8 cellular contexts compared by ENCODE assay signal in genomic region chr14:106592115-106592852, GRCh38.
A peak's percentile ranks its signal among the peaks of the same experiment; 100 is the strongest.
DNase-seq lines count a peak whose midpoint lies in the region; ATAC-seq and TF ChIP-seq lines count a peak whose summit lies in the region.
"Not testable (repeated sequence)": the region's sequence is repeated elsewhere in the genome, so short reads cannot be mapped to it uniquely, and the experiment has no call there.

No MANE protein-coding gene starts in this region.

- intact Hi-C loops in upper lobe of right lung (cut with DNase I), result not testable (repeated sequence)

- not testable (repeated sequence) for H4K20me1 ChIP-seq in Karpas-422 (ENCODE audit: insufficient read depth, low read depth, low read length)

- H3K36me3 Mint-ChIP-seq in T-helper 17 cell (ENCODE audit: low read depth); activated CD8-positive, alpha-beta T cell treated with anti-CD3 and anti-CD28 coated beads, Interleukin-2, amount 10 ng/mL, durations not matched to agents 7 days and 5 days (ENCODE audit: low read depth); naive thymus-derived CD8-positive, alpha-beta T cell: not testable (repeated sequence)

- H3K9ac ChIP-seq in Karpas-422 (ENCODE audit: low read length), result not testable (repeated sequence)

- H3K27me3 Mint-ChIP-seq in T-helper 17 cell, result peaks cover 34% of the 10 kb centered on the region
- H3K27me3 Mint-ChIP-seq in activated CD8-positive, alpha-beta T cell treated with anti-CD3 and anti-CD28 coated beads, Interleukin-2, amount 10 ng/mL, durations not matched to agents 7 days and 5 days (ENCODE audit: low read depth), result peaks cover 31% of the 10 kb centered on the region
- peaks cover 11 to 25% (median 16%) of the 10 kb centered on the region in 5 donors for H3K27me3 Mint-ChIP-seq in naive thymus-derived CD8-positive, alpha-beta T cell

- not testable (repeated sequence) for H3K4me1 ChIP-seq in Karpas-422 (ENCODE audit: low read length); upper lobe of right lung

- not testable (repeated sequence) for H3K4me3 ChIP-seq in Karpas-422 (ENCODE audit: low read length); upper lobe of right lung

- not testable (repeated sequence) for H3K9me3 Mint-ChIP-seq in activated CD8-positive, alpha-beta T cell treated with anti-CD3 and anti-CD28 coated beads, Interleukin-2, amount 10 ng/mL, durations not matched to agents 7 days and 5 days (ENCODE audit: insufficient read depth); naive thymus-derived CD8-positive, alpha-beta T cell

- not testable (repeated sequence) for H2AFZ ChIP-seq in Karpas-422 (ENCODE audit: low read length)

- POLR2A ChIA-PET in activated CD8-positive, alpha-beta T cell treated with anti-CD3 and anti-CD28 coated beads, Interleukin-2, amount 10 ng/mL, durations not matched to agents 7 days and 5 days (lab: Charles Lee); naive thymus-derived CD8-positive, alpha-beta T cell (lab: Charles Lee): not testable (repeated sequence)

- peak; percentile 27 for DNase-seq in DMS53 (lab: John Stamatoyannopoulos, UW)
- DNase-seq in Karpas-422, result peak; percentile 74
- peak in 2 of 3 donors; percentile 20 to 39 for DNase-seq in T-helper 17 cell
- DNase-seq in activated CD8-positive, alpha-beta T cell treated with anti-CD3 and anti-CD28 coated beads, Interleukin-2, amount 10 ng/mL, durations not matched to agents 7 days and 5 days, result peak; percentile 74
- DNase-seq in activated effector memory CD4-positive, alpha-beta T cell treated with Interleukin-2 at 50 U/mL for 16 hours, result peak; percentile 57
- DNase-seq in naive thymus-derived CD8-positive, alpha-beta T cell, result peak in 8 of 10 donors; percentile 28 to 76 (median 53)
- peak; percentile 57 to 83 (median 66) for DNase-seq in stimulated activated CD4-positive, alpha-beta T cell treated with anti-CD3 and anti-CD28 coated beads, TNF-alpha, amount 100 ng/mL, for 48 hours (ENCODE audit: low read depth in 3 of 3)
- DNase-seq in upper lobe of right lung, result not testable (repeated sequence)

- not testable (repeated sequence) for ATAC-seq in T-helper 17 cell; activated CD8-positive, alpha-beta T cell treated with anti-CD3 and anti-CD28 coated beads, Interleukin-2, amount 10 ng/mL, durations not matched to agents 7 days and 5 days; naive thymus-derived CD8-positive, alpha-beta T cell; upper lobe of right lung

- peak; percentile 21 for TF ChIP-seq CTCF in upper lobe of right lung (IDR thresholded peaks at IDR 0.05)

- H3K27ac ChIP-seq in Karpas-422 (ENCODE audit: low read length); upper lobe of right lung: not testable (repeated sequence)

- not testable (repeated sequence) for H3K27ac Mint-ChIP-seq in T-helper 17 cell; activated CD8-positive, alpha-beta T cell treated with anti-CD3 and anti-CD28 coated beads, Interleukin-2, amount 10 ng/mL, durations not matched to agents 7 days and 5 days; naive thymus-derived CD8-positive, alpha-beta T cell

- not testable (repeated sequence) for H3K27me3 ChIP-seq in Karpas-422 (ENCODE audit: low read length)
- H3K27me3 ChIP-seq in upper lobe of right lung, result peaks cover 19% of the 10 kb centered on the region

- H3K79me2 ChIP-seq in Karpas-422 (ENCODE audit: low read length), result not testable (repeated sequence)

- H3K36me3 ChIP-seq in Karpas-422 (ENCODE audit: insufficient read depth, low read length); upper lobe of right lung: not testable (repeated sequence)

- not testable (repeated sequence) for H3K4me2 ChIP-seq in Karpas-422 (ENCODE audit: low read depth, low read length, poor library complexity, severe bottlenecking)

- H3K9me3 ChIP-seq in Karpas-422 (ENCODE audit: low read length); T-helper 17 cell (ENCODE audit: control insufficient read depth, low read length, poor library complexity, severe bottlenecking); upper lobe of right lung: not testable (repeated sequence)

- CTCF ChIA-PET in activated CD8-positive, alpha-beta T cell treated with anti-CD3 and anti-CD28 coated beads, Interleukin-2, amount 10 ng/mL, durations not matched to agents 7 days and 5 days (lab: Charles Lee), result interaction anchor here (0.7 to 4.8 kb wide), 8 partner anchors 12 to 35 kb away, joined by 3 to 27 read pairs (median 4); no protein-coding TSS in a partner anchor

- H3K4me3 Mint-ChIP-seq in T-helper 17 cell; activated CD8-positive, alpha-beta T cell treated with anti-CD3 and anti-CD28 coated beads, Interleukin-2, amount 10 ng/mL, durations not matched to agents 7 days and 5 days: not testable (repeated sequence)
- peak overlapping the region in 3 of 10 donors; percentile 10 to 39 (median 28) for H3K4me3 Mint-ChIP-seq in naive thymus-derived CD8-positive, alpha-beta T cell

- not testable (repeated sequence) for H3K9me2 ChIP-seq in Karpas-422 (replicated peaks; ENCODE audit: insufficient read depth, low read length)

- not testable (repeated sequence) for H3K4me1 Mint-ChIP-seq in T-helper 17 cell
- H3K4me1 Mint-ChIP-seq in activated CD8-positive, alpha-beta T cell treated with anti-CD3 and anti-CD28 coated beads, Interleukin-2, amount 10 ng/mL, durations not matched to agents 7 days and 5 days (ENCODE audit: low read depth), result peaks cover 13% of the 10 kb centered on the region
- H3K4me1 Mint-ChIP-seq in naive thymus-derived CD8-positive, alpha-beta T cell, result peaks cover 0 to 28% (median 3%) of the 10 kb centered on the region in 4 donors
